ENCODE assay signal across 20 cellular contexts in the genomic region with DNA sequence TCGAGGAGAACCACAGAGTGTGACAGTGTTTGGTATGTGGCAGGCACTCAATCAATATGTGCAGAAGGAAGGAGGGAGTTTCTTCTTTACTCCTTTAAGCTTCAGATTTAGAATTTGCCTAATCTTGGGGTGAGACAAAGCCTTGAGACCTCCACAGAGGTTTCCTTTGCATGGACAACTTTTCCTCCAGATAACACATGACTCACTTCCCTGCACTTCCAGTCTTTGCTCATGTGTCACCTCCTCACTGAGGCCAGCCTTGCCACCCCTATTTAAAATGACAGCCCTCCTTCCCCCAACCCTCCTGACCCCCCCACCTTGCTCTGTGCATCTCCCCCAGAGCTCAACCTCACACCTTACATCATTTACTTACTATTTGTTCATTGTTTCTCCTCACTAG. TPM values are rescaled to one million over a fixed set of nuclear protein-coding genes. Genes with fewer than 3 reads are reported as not detected.
DNase-seq lines count a peak whose midpoint lies in the region; ATAC-seq and TF ChIP-seq lines count a peak whose summit lies in the region.
"Had no signal": no experiment of that assay in that cellular context is flagged by ENCODE, and none has a peak within 500 bp of the region (broad histone marks: within the 10 kb centered on the region; RNA-seq: fewer than 3 reads in every experiment).

No MANE protein-coding gene starts in this region.

- H4K20me1 ChIP-seq in Karpas-422 (ENCODE audit: insufficient read depth, low read depth, low read length): no peaks in the 10 kb centered on the region

- intact Hi-C loops in activated CD4-positive, alpha-beta memory T cell treated with anti-CD3 and anti-CD28 coated beads for 36 hours (cut with micrococcal nuclease): no loop called here

- ATAC-seq in HG03457 (IDR thresholded peaks at IDR 0.05; ENCODE audit: unreplicated experiment): no peak
- ATAC-seq: psoas muscle had no signal

- no peak overlapping the region for H3K27ac ChIP-seq in ACC112 (ENCODE audit: low read depth, low read length)
- H3K27ac ChIP-seq in brain microvascular endothelial cell: no peak overlapping the region
- no peak overlapping the region for H3K27ac ChIP-seq in Karpas-422 (ENCODE audit: low read length)
- H3K27ac ChIP-seq: psoas muscle had no signal

- H3K9me3 Mint-ChIP-seq in activated CD4-positive, alpha-beta memory T cell treated with anti-CD3 and anti-CD28 coated beads for 36 hours: peaks cover 19% of the 10 kb centered on the region

- no peaks in the 10 kb centered on the region for H3K36me3 Mint-ChIP-seq in activated CD4-positive, alpha-beta memory T cell treated with anti-CD3 and anti-CD28 coated beads for 36 hours

- H3K36me3 ChIP-seq in ACC112 (ENCODE audit: insufficient read depth, low read length) (no peaks in the 10 kb centered on the region), brain microvascular endothelial cell (replicated peaks) (no peaks in the 10 kb centered on the region), Karpas-422 (ENCODE audit: insufficient read depth, low read length) (no peaks in the 10 kb centered on the region)
- H3K36me3 ChIP-seq: breast epithelium, tibial nerve had no signal

- H3K27me3 ChIP-seq in ACC112 (ENCODE audit: insufficient read depth, low read length) (peaks cover 2% of the 10 kb centered on the region; the same call in 1 of the 2 replicates), brain microvascular endothelial cell (replicated peaks) (no peaks in the 10 kb centered on the region), Karpas-422 (ENCODE audit: low read length) (no peaks in the 10 kb centered on the region)
- H3K27me3 ChIP-seq: breast epithelium, tibial nerve had no signal

- no peak overlapping the region for H3K4me3 ChIP-seq in ACC112 (ENCODE audit: low read depth, low read length)
- no peak overlapping the region for H3K4me3 ChIP-seq in brain microvascular endothelial cell (ENCODE audit: low read depth, low read length)
- no peak overlapping the region for H3K4me3 ChIP-seq in Karpas-422 (ENCODE audit: low read length)
- H3K4me3 ChIP-seq: breast epithelium, psoas muscle, tibial nerve had no signal

- CTCF ChIA-PET in activated CD4-positive, alpha-beta memory T cell treated with anti-CD3 and anti-CD28 coated beads for 36 hours (lab: Charles Lee): interaction anchor here (3.5 kb wide), 1 partner anchor 12 kb away, joined by 16 read pairs; no protein-coding TSS in a partner anchor

- H3K4me3 Mint-ChIP-seq in activated CD4-positive, alpha-beta memory T cell treated with anti-CD3 and anti-CD28 coated beads for 36 hours: no peak overlapping the region
- H3K4me3 Mint-ChIP-seq: CD4-positive, alpha-beta T cell; IgD-negative memory B cell; T-helper 1 cell treated with Interleukin-12 subunit alpha and Interleukin-12 subunit beta and Interleukin-4 antibody, amounts not matched to agents 30 μg/mL and 1 μg/mL, for 36 hours had no signal

- DNase-seq in HT1080 (ENCODE audit: low read depth) (peak; percentile 50), brain microvascular endothelial cell (peak; percentile 14), kidney tubule cell (ENCODE audit: low spot score) (peak; percentile 43), CD1c-positive myeloid dendritic cell (ENCODE audit: extremely low spot score) (no peak), Karpas-422 (no peak)
- no peak for DNase-seq in activated CD4-positive, alpha-beta memory T cell treated with anti-CD3 and anti-CD28 coated beads for 36 hours
- DNase-seq: activated CD4-positive, CD25-positive, alpha-beta regulatory T cell treated with anti-CD3 and anti-CD28 coated beads, Interleukin-2, amount 50 U/mL, for 72 hours; CD4-positive, alpha-beta T cell; H7; NCI-H2029; psoas muscle; SIG-M5; stimulated activated naive CD4-positive, alpha-beta T cell had no signal

- H3K9ac ChIP-seq in Karpas-422 (ENCODE audit: low read length): no peak overlapping the region

- no peak overlapping the region for H3K4me2 ChIP-seq in Karpas-422 (ENCODE audit: low read depth, low read length, poor library complexity, severe bottlenecking)

- H3K4me1 Mint-ChIP-seq in activated CD4-positive, alpha-beta memory T cell treated with anti-CD3 and anti-CD28 coated beads for 36 hours (ENCODE audit: low read depth): no peaks in the 10 kb centered on the region
- H3K4me1 Mint-ChIP-seq: IgD-negative memory B cell had no signal

- H3K9me2 ChIP-seq in Karpas-422 (replicated peaks; ENCODE audit: insufficient read depth, low read length): no peaks in the 10 kb centered on the region

- POLR2A ChIA-PET in activated CD4-positive, alpha-beta memory T cell treated with anti-CD3 and anti-CD28 coated beads for 36 hours (lab: Charles Lee): no interaction called here

- no peaks in the 10 kb centered on the region for H3K27me3 Mint-ChIP-seq in activated CD4-positive, alpha-beta memory T cell treated with anti-CD3 and anti-CD28 coated beads for 36 hours
- H3K27me3 Mint-ChIP-seq: CD4-positive, alpha-beta T cell; IgD-negative memory B cell had no signal

- H3K79me2 ChIP-seq in ACC112 (ENCODE audit: control insufficient read depth, insufficient read depth, low read length, unreplicated experiment) (no peaks in the 10 kb centered on the region), Karpas-422 (ENCODE audit: low read length) (no peaks in the 10 kb centered on the region)

- no peak overlapping the region for H3K27ac Mint-ChIP-seq in activated CD4-positive, alpha-beta memory T cell treated with anti-CD3 and anti-CD28 coated beads for 36 hours
- H3K27ac Mint-ChIP-seq: CD4-positive, alpha-beta T cell; IgD-negative memory B cell; T-helper 1 cell treated with Interleukin-12 subunit alpha and Interleukin-12 subunit beta and Interleukin-4 antibody, amounts not matched to agents 30 μg/mL and 1 μg/mL, for 36 hours had no signal

- TF ChIP-seq CTCF in brain microvascular endothelial cell (IDR thresholded peaks at IDR 0.05; ENCODE audit: low read depth, low read length, missing control alignments): no peak

- in situ Hi-C loops in brain microvascular endothelial cell (cut with HindIII; ENCODE audit: low pct_ligation_motif_present, low sequenced_read_pairs): no loop called here

- peaks cover 16% of the 10 kb centered on the region for H3K4me1 ChIP-seq in ACC112 (ENCODE audit: control insufficient read depth, insufficient read depth, low read length, unreplicated experiment)
- H3K4me1 ChIP-seq in Karpas-422 (ENCODE audit: low read length): no peaks in the 10 kb centered on the region
- H3K4me1 ChIP-seq: breast epithelium, psoas muscle had no signal

- no peaks in the 10 kb centered on the region; the same call in 1 of the 2 replicates for H3K9me3 ChIP-seq in Karpas-422 (ENCODE audit: low read length)
- H3K9me3 ChIP-seq: breast epithelium had no signal

- peak overlapping the region; percentile 66 for H2AFZ ChIP-seq in ACC112 (ENCODE audit: low read length, unreplicated experiment)
- no peak overlapping the region for H2AFZ ChIP-seq in Karpas-422 (ENCODE audit: low read length)

RNA-seq across cellular contexts. Expression of a gene that starts 17.4 kb away (rescaled TPM):
- 0.06 TPM in 1 of 2 replicates, not detected in the other for total RNA-seq in HT1080 (2014; rRNA removed; shearing (Covaris generic))
- polyA plus RNA-seq in HT1080 (2015; cell fraction: cytosol; rRNA removed): not detected in 2 replicates
- polyA plus RNA-seq in HT1080 (2015; cell fraction: nucleus; rRNA removed): not detected in 2 replicates
- total RNA-seq in activated CD4-positive, alpha-beta memory T cell treated with anti-CD3 and anti-CD28 coated beads for 36 hours: under 1 TPM in 1 of 2 experiments, not detected in 1; 0.07 TPM
- total RNA-seq in Karpas-422 (2014; rRNA removed; shearing (Covaris generic); ENCODE audit: low replicate concordance): not detected in 2 replicates
- total RNA-seq: NCI-H460 had no signal

Comparison
In these comparisons a context has a peak if more than half of its experiments do, and no peak if none do; other contexts are left out.
1. DNase-seq: peak in HT1080 (single experiment), brain microvascular endothelial cell (single experiment) and kidney tubule cell (single experiment); none in CD1c-positive myeloid dendritic cell (single experiment), activated CD4-positive, alpha-beta memory T cell treated with anti-CD3 and anti-CD28 coated beads for 36 hours (single experiment) and Karpas-422 (single experiment).